Comparison of ENCODE assay signal across 1 cellular context in the genomic region with DNA sequence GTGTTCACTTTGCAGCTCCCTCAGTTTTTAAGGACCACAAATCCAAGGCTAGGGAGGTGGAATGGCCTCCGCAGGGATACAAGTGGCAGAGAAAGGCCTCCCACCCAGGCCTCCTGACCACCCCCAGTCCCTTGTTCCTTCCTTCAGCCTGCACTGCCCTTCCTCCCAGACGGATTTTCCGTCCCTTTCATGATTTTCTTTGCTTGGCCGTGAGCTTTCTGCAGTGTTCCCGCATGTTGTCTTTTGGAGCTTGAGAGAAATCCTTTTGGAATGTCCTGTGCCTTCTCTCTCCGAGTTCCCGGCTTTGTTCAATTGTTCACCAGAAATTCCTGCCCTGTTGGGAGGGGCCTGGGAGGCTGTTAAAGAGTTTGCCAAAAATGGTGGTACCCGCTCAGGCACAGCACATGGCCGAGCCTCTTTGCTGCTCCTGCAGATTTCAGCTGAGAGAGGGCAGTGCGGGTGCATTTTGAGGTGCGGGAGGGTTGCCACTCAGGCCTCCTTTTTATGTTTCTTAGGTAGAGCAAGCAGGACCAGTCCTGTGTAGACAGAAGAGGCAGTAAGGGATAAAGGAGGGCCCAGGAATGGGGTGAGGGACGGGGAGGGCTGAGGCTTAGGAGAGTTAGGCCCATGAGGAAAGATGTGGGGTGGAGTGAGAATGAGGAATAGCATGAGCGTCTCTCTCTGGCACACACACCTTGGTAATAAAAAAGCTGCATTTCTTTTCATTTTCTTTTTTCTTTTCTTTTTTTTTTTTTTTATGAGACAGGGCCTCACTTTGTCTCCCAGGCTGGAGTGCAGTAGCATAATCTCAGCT.
TF ChIP-seq lines count a peak whose summit lies in the region.

No MANE protein-coding gene starts in this region.

TF ChIP-seq in HCT116, 20 proteins besides CTCF, POLR2A, EP300 and RAD21 (continued from another document):
- TF ChIP-seq REST (IDR thresholded peaks at IDR 0.05; ENCODE audit: low read depth), result no peak
